In the genomic region with DNA sequence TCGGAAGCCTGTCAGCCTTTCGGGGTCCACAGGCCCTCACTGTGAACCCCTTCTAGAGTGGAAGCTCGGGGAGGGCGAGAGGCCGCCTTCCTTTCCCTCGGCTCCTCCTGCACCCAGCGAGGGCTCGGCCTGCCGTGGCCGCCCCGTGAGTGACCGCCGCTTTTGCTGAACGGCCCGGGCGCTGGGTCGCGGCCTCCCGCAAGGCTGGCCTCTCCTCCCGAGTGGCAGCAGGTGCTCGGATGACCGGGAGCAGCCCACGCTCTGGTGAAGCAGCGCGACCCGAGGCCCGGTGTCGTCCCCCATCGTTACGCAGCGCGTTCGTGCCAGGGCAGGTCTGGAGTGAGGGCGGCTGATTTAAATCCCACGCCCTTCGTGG, we compare ENCODE assay signal across 13 cellular contexts. TPM values are rescaled to one million over a fixed set of nuclear protein-coding genes. Genes with fewer than 3 reads are reported as not detected.
DNase-seq lines count a peak whose midpoint lies in the region; ATAC-seq and TF ChIP-seq lines count a peak whose summit lies in the region.
"Had no signal": no experiment of that assay in that cellular context is flagged by ENCODE, and none has a peak within 500 bp of the region (broad histone marks: within the 10 kb centered on the region; RNA-seq: fewer than 3 reads in every experiment).

No MANE protein-coding gene starts in this region.

- WGBS in endodermal cell (ENCODE audit: insufficient coverage in 1 of 2, insufficient read length in 1 of 2), 2 experiments, result 10 to 36% methylated on average over 12 to 36 of the region's 36 CpGs
- 9% methylated on average over 4 of the region's 36 CpGs for WGBS in right lobe of liver (ENCODE audit: insufficient coverage, low coverage, low lambda C conversion rate, missing lambda C conversion rate)

- TF ChIP-seq CTCF in RWPE2 (IDR thresholded peaks at IDR 0.05; ENCODE audit: poor library complexity, severe bottlenecking) (no peak), endodermal cell (conservative IDR thresholded peaks at IDR 0.05) (no peak), right lobe of liver (IDR thresholded peaks at IDR 0.05) (no peak), RWPE1 (conservative IDR thresholded peaks at IDR 0.05; ENCODE audit: low read depth) (no peak)

- no peak for ATAC-seq in RWPE2 (ENCODE audit: low read depth)
- peak in 1 of 4 donors; percentile 41 for ATAC-seq in right lobe of liver
- ATAC-seq in stimulated activated memory B cell treated with anti-CD40 and anti-IgM and Interleukin-4, amounts not matched to agents 10 μg/mL and 1 μg/mL and 100 μg/mL, for 72 hours, result peak; percentile 24
- ATAC-seq: CD8-positive, alpha-beta T cell had no signal

- no peak for TF ChIP-seq POLR2A in right lobe of liver (IDR thresholded peaks at IDR 0.05)

- H3K27me3 Mint-ChIP-seq in endodermal cell (ENCODE audit: insufficient read depth), result peaks cover 55% of the 10 kb centered on the region
- H3K27me3 Mint-ChIP-seq in stimulated activated memory B cell treated with anti-CD40 and anti-IgM and Interleukin-4, amounts not matched to agents 10 μg/mL and 1 μg/mL and 100 μg/mL, for 72 hours, result peaks cover 15% of the 10 kb centered on the region

- H3K4me3 ChIP-seq in RWPE2 (ENCODE audit: severe bottlenecking) (no peak overlapping the region), endodermal cell (ENCODE audit: low read length) (peak overlapping the region; percentile 67), right lobe of liver (peak overlapping the region in 2 of 3 donors; percentile 11 to 31)

- H3K36me3 ChIP-seq in RWPE2 (ENCODE audit: low read depth) (no peaks in the 10 kb centered on the region), endodermal cell (ENCODE audit: control insufficient read depth, insufficient read depth, low read length) (no peaks in the 10 kb centered on the region), right lobe of liver (no peaks in the 10 kb centered on the region)

- H3K4me3 Mint-ChIP-seq in endodermal cell, result peak overlapping the region; percentile 44
- H3K4me3 Mint-ChIP-seq in stimulated activated memory B cell treated with anti-CD40 and anti-IgM and Interleukin-4, amounts not matched to agents 10 μg/mL and 1 μg/mL and 100 μg/mL, for 72 hours, result peak overlapping the region; percentile 68

- DNase-seq in RWPE2 (ENCODE audit: low spot score), result peak; percentile 73
- DNase-seq in endodermal cell, result peak; percentile 63
- DNase-seq in right lobe of liver, result no peak
- no peak for DNase-seq in RWPE1 (ENCODE audit: low spot score)
- no peak for DNase-seq in SW 1271 (lab: John Stamatoyannopoulos, UW)
- DNase-seq in amygdala (lab: John Stamatoyannopoulos, UW), result no peak
- no peak for DNase-seq in T1000 (lab: John Stamatoyannopoulos, UW)
- DNase-seq: CD8-positive, alpha-beta T cell; GOT3; Kasumi-1; NCI-H2081 treated with DMSO at 0.1 percent for 48 hours; T-helper 2 cell had no signal

- H3K27me3 ChIP-seq in RWPE2 (ENCODE audit: insufficient read depth, poor library complexity, severe bottlenecking), result no peaks in the 10 kb centered on the region
- H3K27me3 ChIP-seq in endodermal cell (ENCODE audit: control insufficient read depth, insufficient read depth, low read length, poor library complexity, severe bottlenecking), result peaks cover 59% of the 10 kb centered on the region
- peaks cover 0 to 6% of the 10 kb centered on the region in 2 donors for H3K27me3 ChIP-seq in right lobe of liver

- no peak overlapping the region for H3K27ac ChIP-seq in RWPE2 (ENCODE audit: poor library complexity, severe bottlenecking)
- H3K27ac ChIP-seq in endodermal cell (ENCODE audit: low read depth, low read length), result no peak overlapping the region
- H3K27ac ChIP-seq in right lobe of liver, result no peak overlapping the region
- no peak overlapping the region for H3K27ac ChIP-seq in RWPE1

- no peak overlapping the region for H3K9ac ChIP-seq in endodermal cell (ENCODE audit: extremely low read depth, low read length, poor library complexity, severe bottlenecking)

- no peaks in the 10 kb centered on the region for H3K36me3 Mint-ChIP-seq in endodermal cell (ENCODE audit: low read depth)
- H3K36me3 Mint-ChIP-seq in stimulated activated memory B cell treated with anti-CD40 and anti-IgM and Interleukin-4, amounts not matched to agents 10 μg/mL and 1 μg/mL and 100 μg/mL, for 72 hours, result peaks cover 60% of the 10 kb centered on the region
- H3K36me3 Mint-ChIP-seq: CD8-positive, alpha-beta T cell had no signal

- peaks cover 12% of the 10 kb centered on the region for H3K9me3 Mint-ChIP-seq in endodermal cell
- no peaks in the 10 kb centered on the region for H3K9me3 Mint-ChIP-seq in stimulated activated memory B cell treated with anti-CD40 and anti-IgM and Interleukin-4, amounts not matched to agents 10 μg/mL and 1 μg/mL and 100 μg/mL, for 72 hours
- H3K9me3 Mint-ChIP-seq: CD8-positive, alpha-beta T cell had no signal

- CTCF ChIA-PET in RWPE1 (lab: Yijun Ruan, JAX), result no interaction called here

- intact Hi-C loops in right lobe of liver (cut with DNase I), result no loop called here

- no peak overlapping the region for H3K27ac Mint-ChIP-seq in endodermal cell
- H3K27ac Mint-ChIP-seq in stimulated activated memory B cell treated with anti-CD40 and anti-IgM and Interleukin-4, amounts not matched to agents 10 μg/mL and 1 μg/mL and 100 μg/mL, for 72 hours, result no peak overlapping the region
- H3K27ac Mint-ChIP-seq: CD8-positive, alpha-beta T cell had no signal

- H3K9me3 ChIP-seq in RWPE2 (ENCODE audit: severe bottlenecking) (no peaks in the 10 kb centered on the region), endodermal cell (ENCODE audit: control insufficient read depth, low read length) (no peaks in the 10 kb centered on the region), right lobe of liver (no peaks in the 10 kb centered on the region)

- H3K4me1 Mint-ChIP-seq in endodermal cell, result no peaks in the 10 kb centered on the region
- H3K4me1 Mint-ChIP-seq in stimulated activated memory B cell treated with anti-CD40 and anti-IgM and Interleukin-4, amounts not matched to agents 10 μg/mL and 1 μg/mL and 100 μg/mL, for 72 hours, result peaks cover 18% of the 10 kb centered on the region

- H3K4me1 ChIP-seq in RWPE2 (ENCODE audit: insufficient read depth, poor library complexity, severe bottlenecking), result no peaks in the 10 kb centered on the region
- no peaks in the 10 kb centered on the region for H3K4me1 ChIP-seq in endodermal cell (ENCODE audit: control insufficient read depth, insufficient read depth, low read length)
- peaks cover 0 to 7% (median 0%) of the 10 kb centered on the region in 4 donors for H3K4me1 ChIP-seq in right lobe of liver

- POLR2A ChIA-PET in RWPE1 (lab: Yijun Ruan, JAX; ENCODE audit: low non-redundant PET), result no interaction called here

RNA-seq across cellular contexts. Expression of gene LRRK1, which starts 53.8 kb away (rescaled TPM):
- total RNA-seq in endodermal cell (1 to 10 TPM; 2.7 to 5.1 TPM), right lobe of liver (1 to 10 TPM in 5 of 6 experiments, under 1 TPM in 1; 0.93 to 3.6 (median 2.5) TPM)
- 0.36 TPM for polyA plus RNA-seq in endodermal cell (2013, experiment 1 of 2)
- polyA plus RNA-seq in endodermal cell (2013, experiment 2 of 2), result 0.37 TPM

Comparison
In these comparisons a context has a peak if more than half of its experiments do, and no peak if none do; other contexts are left out.
1. DNase-seq: peak in RWPE2 (single experiment) and endodermal cell (single experiment); none in right lobe of liver (0 of 3), RWPE1 (single experiment), SW 1271 (0 of 2), amygdala (0 of 56) and T1000 (single experiment).